8 cellular contexts compared by ENCODE assay signal in genomic region chr11:129846508-129847335, GRCh38. TPM values are rescaled to one million over a fixed set of nuclear protein-coding genes. Genes with fewer than 3 reads are reported as not detected.
DNase-seq lines count a peak whose midpoint lies in the region; ATAC-seq and TF ChIP-seq lines count a peak whose summit lies in the region.

No MANE protein-coding gene starts in this region.

- ATAC-seq in GM19395 (IDR thresholded peaks at IDR 0.05; ENCODE audit: unreplicated experiment): no peak

- DNase-seq in NK-92 treated with Interleukin-12 subunit alpha and Interleukin-12 subunit beta, amount 100 ng/mL, for 24 hours (lab: John Stamatoyannopoulos, UW): peak; percentile 44
- DNase-seq in NK-92 (lab: John Stamatoyannopoulos, UW; ENCODE audit: unreplicated experiment) (no peak), NCI-H69 (lab: John Stamatoyannopoulos, UW) (peak; percentile 82), retinal pigment epithelial cell (ENCODE audit: low read depth) (peak; percentile 73), globus pallidus (ENCODE audit: low spot score) (no peak), cerebellum (ENCODE audit: low spot score) (no peak)
- DNase-seq in central memory CD4-positive, alpha-beta T cell: peak; percentile 73

- TF ChIP-seq CTCF in retinal pigment epithelial cell (conservative IDR thresholded peaks at IDR 0.05; ENCODE audit: low read depth, low read length): no peak

- no peak overlapping the region for H3K4me3 ChIP-seq in retinal pigment epithelial cell (ENCODE audit: low read length)

RNA-seq across cellular contexts. Expression of gene TMEM45B, which starts 31.1 kb away (rescaled TPM):
- 0.64 TPM for total RNA-seq in cerebellum

RNA-seq across cellular contexts. Expression of gene NFRKB, which starts 48.7 kb away (rescaled TPM):
- 23.3 TPM for total RNA-seq in cerebellum

Comparison
In these comparisons a context has a peak if more than half of its experiments do, and no peak if none do; other contexts are left out.
1. DNase-seq: peak in NK-92 treated with Interleukin-12 subunit alpha and Interleukin-12 subunit beta, amount 100 ng/mL, for 24 hours (single experiment), NCI-H69 (single experiment), central memory CD4-positive, alpha-beta T cell (single experiment) and retinal pigment epithelial cell (single experiment); none in NK-92 (single experiment), globus pallidus (single experiment) and cerebellum (single experiment).